ENCODE assay signal across 12 cellular contexts in the genomic region with DNA sequence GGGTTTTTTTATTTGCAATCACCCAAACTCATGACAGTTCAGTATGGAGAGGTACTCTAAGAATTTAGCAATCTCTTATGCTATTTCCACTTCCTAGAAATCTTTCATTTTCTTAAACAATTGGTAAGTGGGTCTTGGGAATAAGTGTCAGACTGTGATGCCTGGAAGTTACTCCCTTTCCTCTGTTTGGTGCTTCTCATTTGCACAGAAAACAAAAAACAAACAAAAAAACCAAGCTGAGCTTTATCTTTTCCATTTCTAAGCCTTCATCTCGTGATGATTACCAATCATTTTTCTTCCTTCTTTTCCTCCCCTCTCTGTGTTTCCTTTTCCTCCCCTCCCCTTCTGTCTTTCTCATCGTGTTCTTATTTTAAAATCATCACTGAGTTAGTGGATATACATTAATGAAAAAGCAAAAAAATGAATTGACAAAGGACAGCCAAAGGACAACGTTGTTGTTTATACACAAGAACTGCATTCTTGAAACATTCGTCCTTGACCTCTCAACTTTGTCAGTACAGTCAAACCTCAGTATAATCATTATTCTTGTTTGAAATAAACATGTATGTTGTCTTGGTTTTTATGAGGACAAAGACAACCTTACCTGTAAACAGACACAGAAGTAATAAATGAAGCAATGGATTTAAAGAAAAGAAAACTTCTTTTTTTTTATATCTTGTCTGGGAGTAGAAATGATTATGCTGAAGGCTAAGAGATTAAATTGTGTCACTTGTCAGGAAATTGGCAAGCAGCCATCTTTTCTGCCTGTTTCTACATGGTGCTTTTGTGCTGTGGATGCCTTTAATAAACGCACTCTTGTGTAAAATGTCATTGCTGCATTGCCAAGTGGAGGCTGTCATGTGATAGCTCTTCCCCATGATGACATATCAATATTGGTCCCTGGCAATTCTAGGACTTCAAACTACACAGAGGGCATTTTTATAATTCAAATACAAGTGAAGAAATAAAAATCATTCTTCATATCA.
DNase-seq lines count a peak whose midpoint lies in the region; ATAC-seq and TF ChIP-seq lines count a peak whose summit lies in the region.
"Had no signal": no experiment of that assay in that cellular context is flagged by ENCODE, and none has a peak within 500 bp of the region (broad histone marks: within the 10 kb centered on the region; RNA-seq: fewer than 3 reads in every experiment).

No MANE protein-coding gene starts in this region.

- no peak overlapping the region for H3K27ac Mint-ChIP-seq in natural killer cell treated with Interleukin-12 subunit alpha and Interleukin-12 subunit beta and Interleukin-15 and Interleukin-18, amount 100 ng/mL, for 72 hours
- H3K27ac Mint-ChIP-seq: stimulated activated memory B cell treated with anti-CD40 and anti-IgM and Interleukin-4, amounts not matched to agents 10 μg/mL and 1 μg/mL and 100 μg/mL, for 72 hours had no signal

- H3K36me3 Mint-ChIP-seq in natural killer cell treated with Interleukin-12 subunit alpha and Interleukin-12 subunit beta and Interleukin-15 and Interleukin-18, amount 100 ng/mL, for 72 hours: no peaks in the 10 kb centered on the region
- H3K36me3 Mint-ChIP-seq: stimulated activated memory B cell treated with anti-CD40 and anti-IgM and Interleukin-4, amounts not matched to agents 10 μg/mL and 1 μg/mL and 100 μg/mL, for 72 hours had no signal

- DNase-seq in NCI-H128 (lab: John Stamatoyannopoulos, UW; ENCODE audit: unreplicated experiment) (peak; percentile 40), NCI-H69 (lab: John Stamatoyannopoulos, UW) (peak; percentile 75), epithelial cell of esophagus (ENCODE audit: low read depth) (peak; percentile 1), putamen (ENCODE audit: low spot score) (peak; percentile 95), coronary artery (ENCODE audit: low spot score) (no peak)
- no peak for DNase-seq in natural killer cell treated with Interleukin-12 subunit alpha and Interleukin-12 subunit beta and Interleukin-15 and Interleukin-18, amount 100 ng/mL, for 72 hours (ENCODE audit: low spot score)
- no peak for DNase-seq in stimulated activated CD4-positive, alpha-beta T cell treated with anti-CD3 and anti-CD28 coated beads, Interleukin-4, amount 100 ng/mL, for 1 hour
- DNase-seq: activated CD4-positive, alpha-beta T cell treated with anti-CD3 and anti-CD28 coated beads, Interleukin-2, amount 50 U/mL, for 4 hours; activated naive CD4-positive, alpha-beta T cell; stimulated activated CD4-positive, alpha-beta T cell treated with anti-CD3 and anti-CD28 coated beads, Interleukin-1b, Interleukin-23, amount 100 ng/mL, for 48 hours had no signal

- H3K27me3 Mint-ChIP-seq in natural killer cell treated with Interleukin-12 subunit alpha and Interleukin-12 subunit beta and Interleukin-15 and Interleukin-18, amount 100 ng/mL, for 72 hours: no peaks in the 10 kb centered on the region
- H3K27me3 Mint-ChIP-seq: stimulated activated memory B cell treated with anti-CD40 and anti-IgM and Interleukin-4, amounts not matched to agents 10 μg/mL and 1 μg/mL and 100 μg/mL, for 72 hours had no signal

- no peak for ATAC-seq in natural killer cell treated with Interleukin-12 subunit alpha and Interleukin-12 subunit beta and Interleukin-15 and Interleukin-18, amount 100 ng/mL, for 72 hours
- ATAC-seq: stimulated activated memory B cell treated with anti-CD40 and anti-IgM and Interleukin-4, amounts not matched to agents 10 μg/mL and 1 μg/mL and 100 μg/mL, for 72 hours had no signal

- no peak for TF ChIP-seq CTCF in epithelial cell of esophagus (IDR thresholded peaks at IDR 0.05; ENCODE audit: insufficient read depth, low read depth, low read length, missing control alignments)
- TF ChIP-seq CTCF in coronary artery (IDR thresholded peaks at IDR 0.05): no peak

- H3K4me3 Mint-ChIP-seq in natural killer cell treated with Interleukin-12 subunit alpha and Interleukin-12 subunit beta and Interleukin-15 and Interleukin-18, amount 100 ng/mL, for 72 hours: no peak overlapping the region
- H3K4me3 Mint-ChIP-seq: stimulated activated memory B cell treated with anti-CD40 and anti-IgM and Interleukin-4, amounts not matched to agents 10 μg/mL and 1 μg/mL and 100 μg/mL, for 72 hours had no signal

- H3K4me1 Mint-ChIP-seq in natural killer cell treated with Interleukin-12 subunit alpha and Interleukin-12 subunit beta and Interleukin-15 and Interleukin-18, amount 100 ng/mL, for 72 hours (ENCODE audit: low read depth in 2 of 2): no peaks in the 10 kb centered on the region
- H3K4me1 Mint-ChIP-seq: stimulated activated memory B cell treated with anti-CD40 and anti-IgM and Interleukin-4, amounts not matched to agents 10 μg/mL and 1 μg/mL and 100 μg/mL, for 72 hours had no signal

- H3K4me3 ChIP-seq in epithelial cell of esophagus (ENCODE audit: low read length): no peak overlapping the region
- H3K4me3 ChIP-seq in coronary artery: no peak overlapping the region

- H3K27ac ChIP-seq in coronary artery: no peak overlapping the region
- H3K27ac ChIP-seq: parathyroid adenoma had no signal

- H3K9me3 Mint-ChIP-seq in natural killer cell treated with Interleukin-12 subunit alpha and Interleukin-12 subunit beta and Interleukin-15 and Interleukin-18, amount 100 ng/mL, for 72 hours: peaks cover 12% of the 10 kb centered on the region

Comparison
In these comparisons a context has a peak if more than half of its experiments do, and no peak if none do; other contexts are left out.
1. DNase-seq: peak in NCI-H128 (single experiment), NCI-H69 (single experiment), epithelial cell of esophagus (single experiment) and putamen (single experiment); none in natural killer cell treated with Interleukin-12 subunit alpha and Interleukin-12 subunit beta and Interleukin-15 and Interleukin-18, amount 100 ng/mL, for 72 hours (single experiment), coronary artery (single experiment) and stimulated activated CD4-positive, alpha-beta T cell treated with anti-CD3 and anti-CD28 coated beads, Interleukin-4, amount 100 ng/mL, for 1 hour (single experiment).